ENCODE assay signal across 28 cellular contexts in the genomic region with DNA sequence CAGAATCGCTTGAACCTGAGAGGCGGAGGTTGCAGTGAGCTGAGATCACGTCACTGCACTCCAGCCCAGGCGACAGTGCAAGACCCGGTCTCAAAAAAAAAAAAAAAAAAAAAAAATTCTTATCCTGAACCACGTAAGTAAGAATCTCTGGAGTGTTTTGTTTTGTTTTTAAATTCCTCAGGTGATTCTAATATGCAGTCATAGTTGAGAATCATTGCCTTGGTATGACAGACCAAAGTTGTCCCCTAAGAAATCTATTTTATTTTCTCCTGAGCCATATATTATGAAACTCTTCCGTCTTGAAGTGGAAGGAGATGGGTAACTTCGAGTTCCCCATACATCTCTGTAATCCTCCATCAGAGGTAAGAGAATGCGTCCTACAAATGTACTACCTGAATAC. TPM values are rescaled to one million over a fixed set of nuclear protein-coding genes. Genes with fewer than 3 reads are reported as not detected.
"Had no signal": no experiment of that assay in that cellular context is flagged by ENCODE, and none has a peak within 500 bp of the region (broad histone marks: within the 10 kb centered on the region; RNA-seq: fewer than 3 reads in every experiment).

No MANE protein-coding gene starts in this region.

- H3K36me3 ChIP-seq: ascending aorta, esophagus muscularis mucosa, heart right ventricle, left lung, lower lobe of right lung, pancreas, prostate gland, sigmoid colon, suprapubic skin, tibial artery had no signal

- H3K27me3 ChIP-seq: ascending aorta, esophagus muscularis mucosa, left lung, pancreas, sigmoid colon, suprapubic skin, tibial artery had no signal

- DNase-seq: activated CD4-positive, alpha-beta T cell treated with anti-CD3 and anti-CD28 coated beads for 4 hours; activated CD4-positive, alpha-beta T cell treated with anti-CD3 and anti-CD28 coated beads, Interleukin-2, amount 50 U/mL, for 4 hours; activated effector memory CD4-positive, alpha-beta T cell treated with anti-CD3 and anti-CD28 coated beads, Interleukin-2, amount 50 U/mL, for 16 hours; activated naive CD4-positive, alpha-beta T cell treated with anti-CD3 and anti-CD28 coated beads for 36 hours; activated naive CD8-positive, alpha-beta T cell treated with anti-CD3 and anti-CD28 coated beads, Interleukin-2, amount 10 ng/mL, durations not matched to agents 7 days and 5 days; activated T-cell treated with anti-CD3 and anti-CD28 coated beads for 4 hours; caudate nucleus; endodermal cell; foreskin melanocyte; heart right ventricle; kidney glomerular epithelial cell; left lung; lower lobe of right lung; mesenchymal stem cell; naive thymus-derived CD8-positive, alpha-beta T cell; nucleus accumbens; pancreas; sigmoid colon; stimulated activated CD4-positive, alpha-beta T cell treated with anti-CD3 and anti-CD28 coated beads, Interleukin-15, amount 100 ng/mL, for 24 hours; stimulated activated CD4-positive, alpha-beta T cell treated with anti-CD3 and anti-CD28 coated beads, Interleukin-2, amount 100 ng/mL, for 24 hours; stimulated activated naive CD4-positive, alpha-beta T cell; tibial artery had no signal

- H3K4me1 ChIP-seq: ascending aorta, esophagus muscularis mucosa, heart right ventricle, left lung, lower lobe of right lung, pancreas, prostate gland, sigmoid colon, suprapubic skin, tibial artery had no signal

- H3K4me3 ChIP-seq: ascending aorta, esophagus muscularis mucosa, heart right ventricle, left lung, lower lobe of right lung, pancreas, prostate gland, sigmoid colon, smooth muscle cell, suprapubic skin, tibial artery had no signal

- H3K9me3 ChIP-seq: ascending aorta, esophagus muscularis mucosa, heart right ventricle, left lung, lower lobe of right lung, pancreas, prostate gland, sigmoid colon, suprapubic skin, tibial artery had no signal

- H3K27ac ChIP-seq: ascending aorta, esophagus muscularis mucosa, heart right ventricle, left lung, lower lobe of right lung, pancreas, prostate gland, sigmoid colon, suprapubic skin, tibial artery, VCaP had no signal

- ATAC-seq: heart right ventricle; left lung; lower lobe of right lung; naive thymus-derived CD8-positive, alpha-beta T cell; pancreas had no signal

- H3K4me2 ChIP-seq: smooth muscle cell had no signal

RNA-seq across cellular contexts. Expression of a gene that starts 26.6 kb away (rescaled TPM):
- total RNA-seq: activated naive CD4-positive, alpha-beta T cell treated with anti-CD3 and anti-CD28 coated beads for 36 hours; activated naive CD8-positive, alpha-beta T cell treated with anti-CD3 and anti-CD28 coated beads, Interleukin-2, amount 10 ng/mL, durations not matched to agents 7 days and 5 days; naive thymus-derived CD8-positive, alpha-beta T cell had no signal
- polyA plus RNA-seq: naive thymus-derived CD8-positive, alpha-beta T cell had no signal
